Comparison of ENCODE assay signal across 12 cellular contexts in the genomic region with DNA sequence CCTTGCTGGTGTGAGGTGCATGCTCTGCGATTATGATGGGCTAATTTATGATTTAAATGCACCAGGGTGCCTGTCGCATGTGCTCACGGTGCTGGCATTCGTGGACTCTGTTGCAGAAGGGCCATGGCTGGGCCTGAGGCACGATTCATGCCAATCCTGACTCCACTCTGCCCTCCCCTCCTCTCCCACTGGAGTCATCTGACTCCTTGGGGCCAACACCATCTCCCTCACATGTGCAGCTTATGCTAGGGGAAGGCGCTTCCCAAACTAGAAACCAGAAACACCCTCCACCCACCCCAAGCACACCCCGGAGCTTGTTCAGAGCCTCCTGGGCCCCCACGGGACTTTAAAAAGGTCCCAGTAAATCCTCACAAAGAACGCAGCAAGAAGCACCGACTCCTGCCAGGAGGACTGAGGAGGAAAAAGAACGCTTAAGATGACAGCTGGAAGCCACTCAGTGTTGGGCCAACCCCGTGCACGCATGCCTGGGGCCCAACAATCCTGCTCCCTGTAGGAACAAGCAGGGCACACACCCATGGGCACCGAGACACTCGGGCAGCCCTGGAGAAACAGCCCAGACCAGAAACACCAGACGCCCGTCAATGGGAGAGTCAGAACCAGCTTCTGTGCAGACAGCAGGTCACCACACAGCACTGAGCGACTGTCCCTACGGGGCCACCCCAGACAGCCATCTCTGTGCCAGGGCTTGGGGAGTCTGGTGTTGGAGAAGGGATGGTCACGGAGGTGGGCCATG. TPM values are rescaled to one million over a fixed set of nuclear protein-coding genes. Genes with fewer than 3 reads are reported as not detected.
DNase-seq lines count a peak whose midpoint lies in the region; ATAC-seq and TF ChIP-seq lines count a peak whose summit lies in the region.
"Had no signal": no experiment of that assay in that cellular context is flagged by ENCODE, and none has a peak within 500 bp of the region (broad histone marks: within the 10 kb centered on the region; RNA-seq: fewer than 3 reads in every experiment).

No MANE protein-coding gene starts in this region.

- CTCF ChIA-PET in HCT116 (lab: Charles Lee) = no interaction called here

- TF ChIP-seq POLR2A in HCT116 (IDR thresholded peaks at IDR 0.05; ENCODE audit: borderline replicate concordance, extremely low read depth, insufficient read depth, insufficient read length) = no peak

- H4K20me1 ChIP-seq in BLaER1 treated with 17β-estradiol and CSF1 and Interleukin-3, amounts not matched to agents 10 nM and 100 nM = peaks cover 50 to 100% (median 68%) of the 10 kb centered on the region in 11 experiments
- no peaks in the 10 kb centered on the region for H4K20me1 ChIP-seq in HCT116 (ENCODE audit: insufficient read depth)

- H3K9me3 Mint-ChIP-seq in osteocyte (ENCODE audit: unreplicated experiment) = no peaks in the 10 kb centered on the region

- peak overlapping the region in 5 of 11 experiments; percentile 23 to 45 (median 27); a peak in 6 of 22 replicates for H3K27ac ChIP-seq in BLaER1 treated with 17β-estradiol and CSF1 and Interleukin-3, amounts not matched to agents 10 nM and 100 nM
- H3K27ac ChIP-seq in HCT116 (ENCODE audit: low read depth, low read length) = 0 out of 2 replicates have a peak overlapping the region, but pooled peaks have one; percentile 18
- peak overlapping the region; percentile 32 for H3K27ac ChIP-seq in epithelial cell of prostate
- no peak overlapping the region for H3K27ac ChIP-seq in ascending aorta

- H3K27me3 Mint-ChIP-seq in osteocyte (ENCODE audit: unreplicated experiment) = no peaks in the 10 kb centered on the region

- H3K4me1 Mint-ChIP-seq in osteocyte (ENCODE audit: unreplicated experiment) = peaks cover 19% of the 10 kb centered on the region

- BruUV-seq in HCT116 (replicated peaks; lab: Mats Ljungman, UMichigan) = no TSS peak

- H3K79me2 ChIP-seq in HCT116 (ENCODE audit: insufficient read depth, low read length) = peaks cover 41% of the 10 kb centered on the region

- H2AFZ ChIP-seq in HCT116 (ENCODE audit: low read depth, low read length, poor library complexity, severe bottlenecking) = no peak overlapping the region

- DNase-seq in HCT116 (ENCODE audit: low read depth, low spot score) (no peak), epithelial cell of prostate (ENCODE audit: low read depth, low spot score) (no peak), osteocyte (ENCODE audit: extremely low spot score, unreplicated experiment) (no peak), ascending aorta (ENCODE audit: low spot score in 2 of 2) (no peak)
- DNase-seq: aorta, cortex of kidney, hippocampal formation, NCI-H748 treated with DMSO at 0.1 percent for 48 hours had no signal

- H3K4me1 ChIP-seq in BLaER1 treated with 17β-estradiol and CSF1 and Interleukin-3, amounts not matched to agents 10 nM and 100 nM = peaks cover 33 to 55% (median 49%) of the 10 kb centered on the region in 10 experiments
- H3K4me1 ChIP-seq in HCT116 (ENCODE audit: control insufficient read depth in 1 of 2, insufficient read depth in 2 of 2, low read length in 2 of 2) (peaks cover 0 to 12% of the 10 kb centered on the region in 2 experiments; a peak in 2 of 4 replicates), ascending aorta (no peaks in the 10 kb centered on the region)

- H3K4me3 Mint-ChIP-seq in osteocyte (ENCODE audit: unreplicated experiment) = no peak overlapping the region

- H3K9me3 ChIP-seq in BLaER1 treated with 17β-estradiol and CSF1 and Interleukin-3, amounts not matched to agents 10 nM and 100 nM (replicated peaks in 1 of 11) = no peaks in the 10 kb centered on the region
- H3K9me3 ChIP-seq in HCT116 (ENCODE audit: control insufficient read depth in 1 of 2, insufficient read depth in 1 of 2, low read depth in 1 of 2, low read length in 2 of 2) (no peaks in the 10 kb centered on the region), ascending aorta (peaks cover 0 to 10% of the 10 kb centered on the region in 2 donors)

- H3K4me2 ChIP-seq in BLaER1 treated with 17β-estradiol and CSF1 and Interleukin-3, amounts not matched to agents 10 nM and 100 nM = peak overlapping the region; percentile 67 to 86 (median 76); a peak in 21 of 22 replicates
- no peak overlapping the region for H3K4me2 ChIP-seq in HCT116 (ENCODE audit: low read length)

- POLR2A ChIA-PET in HCT116 (lab: Charles Lee) = no interaction called here

- ATAC-seq in HCT116 = no peak
- no peak for ATAC-seq in HG03442 (IDR thresholded peaks at IDR 0.05; ENCODE audit: unreplicated experiment)
- no peak for ATAC-seq in HG02571 (IDR thresholded peaks at IDR 0.05; ENCODE audit: unreplicated experiment)
- ATAC-seq in HG02759 (IDR thresholded peaks at IDR 0.05; ENCODE audit: unreplicated experiment) = no peak

- H3K9ac ChIP-seq in BLaER1 treated with 17β-estradiol and CSF1 and Interleukin-3, amounts not matched to agents 10 nM and 100 nM = peak overlapping the region in 8 of 11 experiments; percentile 26 to 64 (median 52); a peak in 9 of 22 replicates
- no peak overlapping the region for H3K9ac ChIP-seq in HCT116 (ENCODE audit: low read length)

- no peak overlapping the region for H3K4me3 ChIP-seq in BLaER1 treated with 17β-estradiol and CSF1 and Interleukin-3, amounts not matched to agents 10 nM and 100 nM
- H3K4me3 ChIP-seq in HCT116 (replicated peaks in 1 of 2; ENCODE audit: low read depth in 1 of 2, low read length in 2 of 2) (no peak overlapping the region), ascending aorta (no peak overlapping the region)

- peaks cover 28 to 63% (median 33%) of the 10 kb centered on the region in 11 experiments for H3K36me3 ChIP-seq in BLaER1 treated with 17β-estradiol and CSF1 and Interleukin-3, amounts not matched to agents 10 nM and 100 nM
- peaks cover 10 to 31% of the 10 kb centered on the region in 2 experiments; a peak in 3 of 4 replicates for H3K36me3 ChIP-seq in HCT116 (ENCODE audit: control insufficient read depth in 1 of 2, insufficient read depth in 2 of 2, low read length in 2 of 2)
- H3K36me3 ChIP-seq in ascending aorta = peaks cover 42 to 62% of the 10 kb centered on the region in 2 donors

- peak overlapping the region; percentile 41 for H3K27ac Mint-ChIP-seq in osteocyte (ENCODE audit: unreplicated experiment)

- H3K36me3 Mint-ChIP-seq in osteocyte (ENCODE audit: unreplicated experiment) = peaks cover 20% of the 10 kb centered on the region

- H3K9me2 ChIP-seq in HCT116 (ENCODE audit: insufficient read depth) = no peaks in the 10 kb centered on the region

- intact Hi-C loops in HCT116 (cut with micrococcal nuclease) (loop anchor here (2.0 kb wide), 3 partner anchors 123 to 541 kb away; no protein-coding TSS in a partner anchor), ascending aorta (cut with DNase I) (no loop called here)

- no peak for TF ChIP-seq CTCF in HCT116 (IDR thresholded peaks at IDR 0.05 in 2 of 3, conservative IDR thresholded peaks at IDR 0.05 in 1 of 3; ENCODE audit: borderline replicate concordance in 1 of 3, insufficient read depth in 1 of 3, low read depth in 2 of 3, low read length in 2 of 3)
- TF ChIP-seq CTCF in osteocyte (IDR thresholded peaks at IDR 0.05) = no peak
- no peak for TF ChIP-seq CTCF in ascending aorta (IDR thresholded peaks at IDR 0.05)

- H3K27me3 ChIP-seq in BLaER1 treated with 17β-estradiol and CSF1 and Interleukin-3, amounts not matched to agents 10 nM and 100 nM = no peaks in the 10 kb centered on the region
- H3K27me3 ChIP-seq in HCT116 (ENCODE audit: insufficient read depth, low read length) (no peaks in the 10 kb centered on the region), ascending aorta (no peaks in the 10 kb centered on the region)

- RAD21 ChIA-PET in HCT116 (lab: Charles Lee; ENCODE audit: low non-redundant PET in 1 of 2, low total read pairs in 2 of 2, uncharacterized antibody in 2 of 2, unreplicated experiment in 2 of 2) = interaction anchor here (1.2 to 1.6 kb wide), 2 partner anchors 105 to 106 kb away, joined by 3 to 4 read pairs; a partner anchor contains a TSS

- no peak for TF ChIP-seq RAD21 in HCT116 (IDR thresholded peaks at IDR 0.05; ENCODE audit: low read depth)

TF ChIP-seq in HCT116, 20 proteins besides CTCF, POLR2A, EP300 and RAD21:
- TF ChIP-seq, protein P1, sequence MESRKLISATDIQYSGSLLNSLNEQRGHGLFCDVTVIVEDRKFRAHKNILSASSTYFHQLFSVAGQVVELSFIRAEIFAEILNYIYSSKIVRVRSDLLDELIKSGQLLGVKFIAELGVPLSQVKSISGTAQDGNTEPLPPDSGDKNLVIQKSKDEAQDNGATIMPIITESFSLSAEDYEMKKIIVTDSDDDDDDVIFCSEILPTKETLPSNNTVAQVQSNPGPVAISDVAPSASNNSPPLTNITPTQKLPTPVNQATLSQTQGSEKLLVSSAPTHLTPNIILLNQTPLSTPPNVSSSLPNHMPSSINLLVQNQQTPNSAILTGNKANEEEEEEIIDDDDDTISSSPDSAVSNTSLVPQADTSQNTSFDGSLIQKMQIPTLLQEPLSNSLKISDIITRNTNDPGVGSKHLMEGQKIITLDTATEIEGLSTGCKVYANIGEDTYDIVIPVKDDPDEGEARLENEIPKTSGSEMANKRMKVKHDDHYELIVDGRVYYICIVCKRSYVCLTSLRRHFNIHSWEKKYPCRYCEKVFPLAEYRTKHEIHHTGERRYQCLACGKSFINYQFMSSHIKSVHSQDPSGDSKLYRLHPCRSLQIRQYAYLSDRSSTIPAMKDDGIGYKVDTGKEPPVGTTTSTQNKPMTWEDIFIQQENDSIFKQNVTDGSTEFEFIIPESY (IDR thresholded peaks at IDR 0.05; ENCODE audit: extremely low read depth, insufficient replicate concordance, low read length) = no peak
- no peak for TF ChIP-seq EZH2 (IDR thresholded peaks at IDR 0.05)

RNA-seq across cellular contexts. Expression of a gene that starts 14.2 kb away (rescaled TPM):
- total RNA-seq in HCT116 (2021; ENCODE audit: unreplicated experiment) (102 TPM), osteocyte (344 and 379 TPM in 2 replicates), ascending aorta (61.6 TPM)
- 92.5 and 93.5 TPM in 2 replicates for polyA plus RNA-seq in HCT116 (2012)

RNA-seq across cellular contexts. Expression of a gene that starts 43.6 kb away (rescaled TPM):
- total RNA-seq in HCT116 (2021; ENCODE audit: unreplicated experiment) (19.9 TPM), osteocyte (33.6 and 38.7 TPM in 2 replicates), ascending aorta (28.1 TPM)
- polyA plus RNA-seq in HCT116 (2012) = 7.6 and 9.6 TPM in 2 replicates

Comparison
In these comparisons a context has a peak if more than half of its experiments do, and no peak if none do; other contexts are left out.
1. H3K27ac ChIP-seq: peak in HCT116 (single experiment) and epithelial cell of prostate (single experiment); none in ascending aorta (0 of 2).